15 cellular contexts compared by ENCODE assay signal in the genomic region with DNA sequence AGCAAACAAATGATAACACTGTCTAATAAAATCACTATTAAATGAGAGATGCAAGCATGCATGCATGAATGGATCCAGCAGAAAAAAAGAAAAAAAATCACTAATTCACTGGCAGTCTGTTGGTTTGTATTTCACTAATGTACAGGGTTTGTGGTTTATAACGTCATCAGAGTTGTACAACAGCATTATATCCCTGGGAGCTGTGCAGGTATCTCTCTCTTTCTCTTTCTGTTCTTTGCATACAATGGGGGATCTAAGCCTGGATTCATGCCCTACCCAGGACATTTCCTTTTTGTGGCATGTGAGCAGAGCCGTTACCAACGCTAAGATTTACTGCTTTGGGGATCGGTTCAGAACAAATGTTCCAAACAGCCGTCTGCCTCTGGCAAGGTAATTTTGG.
A peak's percentile ranks its signal among the peaks of the same experiment; 100 is the strongest.
DNase-seq lines count a peak whose midpoint lies in the region; ATAC-seq, FAIRE-seq and TF ChIP-seq lines count a peak whose summit lies in the region.
"Had no signal": no experiment of that assay in that cellular context is flagged by ENCODE, and none has a peak within 500 bp of the region (broad histone marks: within the 10 kb centered on the region; RNA-seq: fewer than 3 reads in every experiment).

No MANE protein-coding gene starts in this region.

- FAIRE-seq in GM12891 (lab: Jason Lieb, UNC) = peak; percentile 74

- intact Hi-C loops in body of pancreas (cut with DNase I) (no loop called here), left lung (cut with DNase I) (no loop called here)

- peaks cover 1% of the 10 kb centered on the region for H3K9me3 Mint-ChIP-seq in stimulated activated effector memory CD8-positive, alpha-beta T cell treated with anti-CD3 and anti-CD28 coated beads, Interleukin-12 subunit alpha, Interleukin-12 subunit beta, amount 100 ng/mL, for 72 hours

- WGBS in body of pancreas, 2 donors = 7 to 9% methylated on average over 5 of the region's 5 CpGs

- no peaks in the 10 kb centered on the region for H3K36me3 Mint-ChIP-seq in stimulated activated effector memory CD8-positive, alpha-beta T cell treated with anti-CD3 and anti-CD28 coated beads, Interleukin-12 subunit alpha, Interleukin-12 subunit beta, amount 100 ng/mL, for 72 hours
- H3K36me3 Mint-ChIP-seq: naive thymus-derived CD4-positive, alpha-beta T cell had no signal

- H3K4me1 ChIP-seq in body of pancreas (no peaks in the 10 kb centered on the region), left lung (no peaks in the 10 kb centered on the region)
- H3K4me1 ChIP-seq: adrenal gland had no signal

- TF ChIP-seq POLR2A in GM12891 (IDR thresholded peaks at IDR 0.05; ENCODE audit: low read depth, low read length) (no peak), body of pancreas (IDR thresholded peaks at IDR 0.05) (no peak)

- no peak overlapping the region for H3K27ac Mint-ChIP-seq in stimulated activated effector memory CD8-positive, alpha-beta T cell treated with anti-CD3 and anti-CD28 coated beads, Interleukin-12 subunit alpha, Interleukin-12 subunit beta, amount 100 ng/mL, for 72 hours
- H3K27ac Mint-ChIP-seq: naive thymus-derived CD4-positive, alpha-beta T cell had no signal

- no peaks in the 10 kb centered on the region for H3K36me3 ChIP-seq in body of pancreas (replicated peaks in 1 of 2; ENCODE audit: insufficient read depth in 1 of 2, low read depth in 2 of 2)
- no peaks in the 10 kb centered on the region for H3K36me3 ChIP-seq in left lung
- H3K36me3 ChIP-seq: adrenal gland had no signal

- H3K27ac ChIP-seq in body of pancreas (no peak overlapping the region), left lung (no peak overlapping the region), substantia nigra (ENCODE audit: low read depth, low read length, poor library complexity, severe bottlenecking) (no peak overlapping the region)
- H3K27ac ChIP-seq: adrenal gland, VCaP had no signal

- no peak overlapping the region for H3K4me3 ChIP-seq in body of pancreas
- no peak overlapping the region for H3K4me3 ChIP-seq in left lung
- H3K4me3 ChIP-seq: adrenal gland had no signal

- no peak for TF ChIP-seq CTCF in body of pancreas (IDR thresholded peaks at IDR 0.05)
- no peak for TF ChIP-seq CTCF in left lung (IDR thresholded peaks at IDR 0.05)

- no peaks in the 10 kb centered on the region for H3K4me1 Mint-ChIP-seq in stimulated activated effector memory CD8-positive, alpha-beta T cell treated with anti-CD3 and anti-CD28 coated beads, Interleukin-12 subunit alpha, Interleukin-12 subunit beta, amount 100 ng/mL, for 72 hours
- H3K4me1 Mint-ChIP-seq: naive thymus-derived CD4-positive, alpha-beta T cell had no signal

- H3K4me3 Mint-ChIP-seq in stimulated activated effector memory CD8-positive, alpha-beta T cell treated with anti-CD3 and anti-CD28 coated beads, Interleukin-12 subunit alpha, Interleukin-12 subunit beta, amount 100 ng/mL, for 72 hours = no peak overlapping the region
- H3K4me3 Mint-ChIP-seq: naive thymus-derived CD4-positive, alpha-beta T cell had no signal

- ATAC-seq in GM21390 (IDR thresholded peaks at IDR 0.05; ENCODE audit: unreplicated experiment) (peak; percentile 88), HG03045 (IDR thresholded peaks at IDR 0.05; ENCODE audit: unreplicated experiment) (peak; percentile 87), body of pancreas (no peak), left lung (no peak)
- no peak for ATAC-seq in stimulated activated effector memory CD8-positive, alpha-beta T cell treated with anti-CD3 and anti-CD28 coated beads, Interleukin-12 subunit alpha, Interleukin-12 subunit beta, amount 100 ng/mL, for 72 hours
- ATAC-seq: naive thymus-derived CD4-positive, alpha-beta T cell had no signal

- DNase-seq in GM12891 (ENCODE audit: insufficient read length, low spot score) = no peak
- DNase-seq in NCI-H2171 treated with DMSO at 0.1 percent for 48 hours (lab: John Stamatoyannopoulos, UW) = peak; percentile 65
- no peak for DNase-seq in stimulated activated effector memory CD8-positive, alpha-beta T cell treated with anti-CD3 and anti-CD28 coated beads, Interleukin-12 subunit alpha, Interleukin-12 subunit beta, amount 100 ng/mL, for 72 hours (ENCODE audit: low spot score in 2 of 2)
- DNase-seq in body of pancreas = no peak
- DNase-seq in left lung = no peak
- DNase-seq in substantia nigra (lab: John Stamatoyannopoulos, UW) = no peak
- DNase-seq: activated CD8-positive, alpha-beta memory T cell treated with anti-CD3 and anti-CD28 coated beads, Interleukin-2, amount 50 U/mL, for 48 hours; adrenal gland; dermis blood vessel endothelial cell; naive thymus-derived CD4-positive, alpha-beta T cell; NCI-H226; SIG-M5 had no signal

- H3K9me3 ChIP-seq in body of pancreas = no peaks in the 10 kb centered on the region
- H3K9me3 ChIP-seq in left lung = no peaks in the 10 kb centered on the region
- H3K9me3 ChIP-seq: adrenal gland had no signal

- H3K27me3 ChIP-seq in body of pancreas (no peaks in the 10 kb centered on the region), left lung (no peaks in the 10 kb centered on the region)
- H3K27me3 ChIP-seq: adrenal gland had no signal

TF ChIP-seq in GM12891, 5 proteins besides CTCF, POLR2A, EP300 and RAD21:
- TF ChIP-seq POLR2AphosphoS5 (IDR thresholded peaks at IDR 0.05; ENCODE audit: low read depth, low read length) (no peak), PAX5 (IDR thresholded peaks at IDR 0.05; ENCODE audit: insufficient read depth, low read length, severe bottlenecking) (no peak), TAF1 (IDR thresholded peaks at IDR 0.05; ENCODE audit: low read depth, low read length) (no peak), POU2F2 (IDR thresholded peaks at IDR 0.05; ENCODE audit: low read depth, low read length) (no peak), SPI1 (IDR thresholded peaks at IDR 0.05; ENCODE audit: low read depth, low read length) (no peak)

Comparison
In these comparisons a context has a peak if more than half of its experiments do, and no peak if none do; other contexts are left out.
1. ATAC-seq: peak in GM21390 (single experiment) and HG03045 (single experiment); none in stimulated activated effector memory CD8-positive, alpha-beta T cell treated with anti-CD3 and anti-CD28 coated beads, Interleukin-12 subunit alpha, Interleukin-12 subunit beta, amount 100 ng/mL, for 72 hours (single experiment), body of pancreas (single experiment) and left lung (single experiment).